ENCODE assay signal across 8 cellular contexts in genomic region chr10:103350522-103351260, GRCh38. TPM values are rescaled to one million over a fixed set of nuclear protein-coding genes. Genes with fewer than 3 reads are reported as not detected.
DNase-seq lines count a peak whose midpoint lies in the region; ATAC-seq and TF ChIP-seq lines count a peak whose summit lies in the region.

A gene with protein sequence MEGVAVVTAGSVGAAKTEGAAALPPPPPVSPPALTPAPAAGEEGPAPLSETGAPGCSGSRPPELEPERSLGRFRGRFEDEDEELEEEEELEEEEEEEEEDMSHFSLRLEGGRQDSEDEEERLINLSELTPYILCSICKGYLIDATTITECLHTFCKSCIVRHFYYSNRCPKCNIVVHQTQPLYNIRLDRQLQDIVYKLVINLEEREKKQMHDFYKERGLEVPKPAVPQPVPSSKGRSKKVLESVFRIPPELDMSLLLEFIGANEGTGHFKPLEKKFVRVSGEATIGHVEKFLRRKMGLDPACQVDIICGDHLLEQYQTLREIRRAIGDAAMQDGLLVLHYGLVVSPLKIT (minus strand): TSS chr10:103351140. CDS start chr10:103351066, 74 bp downstream.

- H3K36me3 Mint-ChIP-seq in activated T-helper 17 cell treated with anti-CD3 and anti-CD28 coated beads, Interleukin-2, amount 50 U/mL, for 72 hours (ENCODE audit: low read depth) = peaks cover 39% of the 10 kb centered on the region
- peaks cover 0 to 17% (median 2%) of the 10 kb centered on the region in 3 donors for H3K36me3 Mint-ChIP-seq in naive thymus-derived CD8-positive, alpha-beta T cell
- peaks cover 0 to 1% of the 10 kb centered on the region in 2 donors for H3K36me3 Mint-ChIP-seq in stimulated activated naive B cell treated with anti-CD40 and anti-IgM and Interleukin-4, amounts not matched to agents 10 μg/mL and 1 μg/mL and 100 μg/mL, for 72 hours

- peak within 1 kb of the TSS; percentile 95 for H3K27ac ChIP-seq in IMR-90 (ENCODE audit: insufficient read depth, low read length)

- in situ Hi-C loops in IMR-90 (cut with MboI; ENCODE audit: low sequenced_read_pairs) = no loop called here

- CTCF ChIA-PET in IMR-90 (lab: Yijun Ruan, JAX) = no interaction called here

- peak within 1 kb of the TSS; percentile 89 to 90 for H4K8ac ChIP-seq in IMR-90 (ENCODE audit: low read depth in 2 of 2, low read length in 2 of 2)

- peak within 1 kb of the TSS; percentile 90 for H3K27ac Mint-ChIP-seq in activated T-helper 17 cell treated with anti-CD3 and anti-CD28 coated beads, Interleukin-2, amount 50 U/mL, for 72 hours
- H3K27ac Mint-ChIP-seq in naive thymus-derived CD8-positive, alpha-beta T cell = peak within 1 kb of the TSS; percentile 37 to 94 (median 88)
- H3K27ac Mint-ChIP-seq in stimulated activated naive B cell treated with anti-CD40 and anti-IgM and Interleukin-4, amounts not matched to agents 10 μg/mL and 1 μg/mL and 100 μg/mL, for 72 hours = peak within 1 kb of the TSS; percentile 96

- no peak for TF ChIP-seq RAD21 in IMR-90 (IDR thresholded peaks at IDR 0.05; ENCODE audit: low read length)

- H3K4me2 ChIP-seq in IMR-90 (ENCODE audit: low read depth, low read length) = peak within 1 kb of the TSS; percentile 90

- no peaks in the 10 kb centered on the region for H3K9me3 ChIP-seq in IMR-90 (ENCODE audit: control insufficient read depth, insufficient read depth, low read length)

- intact Hi-C loops in IMR-90 (cut with micrococcal nuclease) = loop anchor here (1.0 kb wide), 1 partner anchor 46 kb away; the partner anchor contains the start of genes ATP5MK and PDCD11

- DNase-seq in DMS114 treated with DMSO at 0.1 percent for 48 hours (lab: John Stamatoyannopoulos, UW; ENCODE audit: unreplicated experiment) (peak; percentile 81), IMR-90 (peak; percentile 64), RKO (ENCODE audit: low spot score) (peak; percentile 86), fibroblast of mammary gland (ENCODE audit: low read depth) (peak; percentile 63)
- peak; percentile 41 to 83 (median 67) for DNase-seq in naive thymus-derived CD8-positive, alpha-beta T cell
- peak; percentile 76 for DNase-seq in stimulated activated naive B cell treated with anti-CD40 and anti-IgM and Interleukin-4, amounts not matched to agents 10 μg/mL and 1 μg/mL and 100 μg/mL, for 72 hours

- no peaks in the 10 kb centered on the region for H4K20me1 ChIP-seq in IMR-90 (ENCODE audit: insufficient read depth, low read length)

- peak within 1 kb of the TSS; percentile 83 for H3K4me3 Mint-ChIP-seq in activated T-helper 17 cell treated with anti-CD3 and anti-CD28 coated beads, Interleukin-2, amount 50 U/mL, for 72 hours
- H3K4me3 Mint-ChIP-seq in naive thymus-derived CD8-positive, alpha-beta T cell = peak within 1 kb of the TSS; percentile 81 to 96 (median 90)
- peak within 1 kb of the TSS; percentile 97 to 100 for H3K4me3 Mint-ChIP-seq in stimulated activated naive B cell treated with anti-CD40 and anti-IgM and Interleukin-4, amounts not matched to agents 10 μg/mL and 1 μg/mL and 100 μg/mL, for 72 hours

- peak within 1 kb of the TSS; percentile 92 for H3K9ac ChIP-seq in IMR-90 (ENCODE audit: low read depth, low read length)

- no peaks in the 10 kb centered on the region for H3K27me3 Mint-ChIP-seq in activated T-helper 17 cell treated with anti-CD3 and anti-CD28 coated beads, Interleukin-2, amount 50 U/mL, for 72 hours
- H3K27me3 Mint-ChIP-seq in naive thymus-derived CD8-positive, alpha-beta T cell = peaks cover 0 to 1% (median 0%) of the 10 kb centered on the region in 5 donors
- no peaks in the 10 kb centered on the region for H3K27me3 Mint-ChIP-seq in stimulated activated naive B cell treated with anti-CD40 and anti-IgM and Interleukin-4, amounts not matched to agents 10 μg/mL and 1 μg/mL and 100 μg/mL, for 72 hours

- no peak for TF ChIP-seq POLR2A in IMR-90 (IDR thresholded peaks at IDR 0.05; ENCODE audit: low read depth, low read length)

- WGBS in IMR-90 (ENCODE audit: extremely low coverage in 2 of 2, insufficient read length in 1 of 2), 2 experiments = 1% methylated on average over 36 of the region's 82 CpGs; no CpG with 5 or more reads in 1 of the 2 experiments

- H3K4me1 Mint-ChIP-seq in activated T-helper 17 cell treated with anti-CD3 and anti-CD28 coated beads, Interleukin-2, amount 50 U/mL, for 72 hours = no peaks in the 10 kb centered on the region
- peaks cover 3 to 14% (median 9%) of the 10 kb centered on the region in 4 donors for H3K4me1 Mint-ChIP-seq in naive thymus-derived CD8-positive, alpha-beta T cell
- H3K4me1 Mint-ChIP-seq in stimulated activated naive B cell treated with anti-CD40 and anti-IgM and Interleukin-4, amounts not matched to agents 10 μg/mL and 1 μg/mL and 100 μg/mL, for 72 hours = peaks cover 3 to 11% of the 10 kb centered on the region in 2 donors

- H3K9me3 Mint-ChIP-seq in activated T-helper 17 cell treated with anti-CD3 and anti-CD28 coated beads, Interleukin-2, amount 50 U/mL, for 72 hours = no peaks in the 10 kb centered on the region
- H3K9me3 Mint-ChIP-seq in naive thymus-derived CD8-positive, alpha-beta T cell = no peaks in the 10 kb centered on the region
- H3K9me3 Mint-ChIP-seq in stimulated activated naive B cell treated with anti-CD40 and anti-IgM and Interleukin-4, amounts not matched to agents 10 μg/mL and 1 μg/mL and 100 μg/mL, for 72 hours = peaks cover 0 to 1% of the 10 kb centered on the region in 2 donors

- H4K5ac ChIP-seq in IMR-90 (ENCODE audit: low read depth, low read length) = peak within 1 kb of the TSS; percentile 92

- H3K14ac ChIP-seq in IMR-90 (replicated peaks; ENCODE audit: low read depth, low read length) = peak within 1 kb of the TSS; percentile 79

- H3K36me3 ChIP-seq in IMR-90 (ENCODE audit: control insufficient read depth, insufficient read depth, low read length) = peaks cover 8% of the 10 kb centered on the region

- peak within 1 kb of the TSS; percentile 94 for H2AFZ ChIP-seq in IMR-90 (replicated peaks; ENCODE audit: low read length, poor library complexity)

- H2BK20ac ChIP-seq in IMR-90 (ENCODE audit: low read depth, low read length) = no peak within 1 kb of the TSS; the same call in 1 of the 2 replicates

- no TSS peak for BruUV-seq in IMR-90 (replicated peaks; lab: Mats Ljungman, UMichigan)

- peak within 1 kb of the TSS; percentile 64 for H2BK120ac ChIP-seq in IMR-90 (ENCODE audit: low read depth, low read length)

- peak within 1 kb of the TSS; percentile 55 for H3K18ac ChIP-seq in IMR-90 (ENCODE audit: low read depth, low read length)

- H2AK5ac ChIP-seq in IMR-90 (ENCODE audit: low read depth, low read length) = no peak within 1 kb of the TSS

- H3K79me1 ChIP-seq in IMR-90 (ENCODE audit: low read depth in 1 of 2, low read length in 2 of 2) = peaks cover 12 to 23% of the 10 kb centered on the region in 2 experiments; a peak in 3 of 4 replicates

- H2BK5ac ChIP-seq in IMR-90 (ENCODE audit: low read depth, low read length, poor library complexity, severe bottlenecking) = peak within 1 kb of the TSS; percentile 72

- no peaks in the 10 kb centered on the region for H3K27me3 ChIP-seq in IMR-90 (ENCODE audit: control insufficient read depth, insufficient read depth, low read length)

- dilution Hi-C loops in IMR-90 (cut with HindIII; ENCODE audit: low sequenced_read_pairs, unreplicated experiment) = no loop called here

- POLR2A ChIA-PET in IMR-90 (lab: Charles Lee; ENCODE audit: unreplicated experiment) = interaction anchor here (0.6 kb wide), 1 partner anchor 168 kb away, joined by 6 read pairs; no protein-coding TSS in a partner anchor
- POLR2A ChIA-PET in naive thymus-derived CD8-positive, alpha-beta T cell (lab: Charles Lee) = interaction anchor here (0.8 to 2.6 kb wide), 5 partner anchors 17 to 1742 kb away, joined by 3 to 10 read pairs (median 8); partner anchors contain the start of genes ATP5MK, PDCD11 and TAF5

- H3K9me1 ChIP-seq in IMR-90 (ENCODE audit: insufficient read depth, low read length) = no peaks in the 10 kb centered on the region

- peak within 1 kb of the TSS; percentile 91 for H3K4ac ChIP-seq in IMR-90 (ENCODE audit: low read depth, low read length)

- H2BK15ac ChIP-seq in IMR-90 (ENCODE audit: low read depth, low read length) = no peak within 1 kb of the TSS

- ATAC-seq in GM21447 (IDR thresholded peaks at IDR 0.05; ENCODE audit: unreplicated experiment) (peak; percentile 82), IMR-90 (ENCODE audit: low read depth) (peak; percentile 98)
- ATAC-seq in activated T-helper 17 cell treated with anti-CD3 and anti-CD28 coated beads, Interleukin-2, amount 50 U/mL, for 72 hours (replicated peaks) = peak; percentile 88
- ATAC-seq in naive thymus-derived CD8-positive, alpha-beta T cell = peak; percentile 86 to 89
- ATAC-seq in stimulated activated naive B cell treated with anti-CD40 and anti-IgM and Interleukin-4, amounts not matched to agents 10 μg/mL and 1 μg/mL and 100 μg/mL, for 72 hours (replicated peaks) = peak; percentile 87 to 89

- peak within 1 kb of the TSS; percentile 49 for H4K91ac ChIP-seq in IMR-90 (ENCODE audit: insufficient read depth, low read depth, low read length)

- H3K56ac ChIP-seq in IMR-90 (ENCODE audit: extremely low read depth, insufficient read depth, low read length) = peak within 1 kb of the TSS; percentile 76

- no peak for TF ChIP-seq CTCF in IMR-90 (conservative IDR thresholded peaks at IDR 0.05; ENCODE audit: low read depth, low read length)
- no peak for TF ChIP-seq CTCF in fibroblast of mammary gland (conservative IDR thresholded peaks at IDR 0.05; ENCODE audit: control insufficient read depth, insufficient read depth, low read depth, low read length)

- peak within 1 kb of the TSS; percentile 90 for H2AK9ac ChIP-seq in IMR-90 (replicated peaks; ENCODE audit: low read depth, low read length, poor library complexity)

- peak within 1 kb of the TSS; percentile 89 for H3K23ac ChIP-seq in IMR-90 (ENCODE audit: low read depth, low read length)

- H3K4me1 ChIP-seq in IMR-90 (ENCODE audit: control insufficient read depth, insufficient read depth, low read length) = no peaks in the 10 kb centered on the region

- H3K4me3 ChIP-seq in IMR-90 (ENCODE audit: insufficient read depth, low read depth, low read length) (peak within 1 kb of the TSS; percentile 98), fibroblast of mammary gland (ENCODE audit: control insufficient read depth, low read depth, low read length) (peak within 1 kb of the TSS; percentile 69)

TF ChIP-seq in IMR-90, 13 proteins besides CTCF, POLR2A, EP300 and RAD21 (continues in another document):
- TF ChIP-seq RFX5 (IDR thresholded peaks at IDR 0.05; ENCODE audit: low read depth, low read length) (no peak), MXI1 (IDR thresholded peaks at IDR 0.05; ENCODE audit: borderline replicate concordance, low read depth, low read length) (peak; percentile 30; the same call in 1 of the 2 replicates), RCOR1 (IDR thresholded peaks at IDR 0.05; ENCODE audit: insufficient replicate concordance, low read length) (no peak), NFE2L2 (IDR thresholded peaks at IDR 0.05; ENCODE audit: low read depth, low read length) (no peak)

RNA-seq across cellular contexts. Expression of the gene that starts here (rescaled TPM):
- total RNA-seq in IMR-90 (2012; rRNA removed) = 6.5 and 10.0 TPM in 2 replicates
- 4.0 and 4.9 TPM in 2 replicates for polyA plus RNA-seq in IMR-90 (2012; rRNA removed)
- 1.4 and 4.2 TPM in 2 replicates for polyA plus RNA-seq in IMR-90 (2012; cell fraction: cytosol; rRNA removed)
- polyA plus RNA-seq in IMR-90 (2012; cell fraction: nucleus; rRNA removed; ENCODE audit: low replicate concordance) = 0.74 and 2.8 TPM in 2 replicates
- total RNA-seq in activated T-helper 17 cell treated with anti-CD3 and anti-CD28 coated beads, Interleukin-2, amount 50 U/mL, for 72 hours = 10 to 100 TPM; 11.3 to 14.2 TPM
- total RNA-seq in naive thymus-derived CD8-positive, alpha-beta T cell = 1 to 10 TPM; 7.9 to 8.1 TPM
- 1 to 10 TPM; 4.4 to 7.2 (median 5.3) TPM for polyA plus RNA-seq in naive thymus-derived CD8-positive, alpha-beta T cell

Comparison
In these comparisons a context has a peak if more than half of its experiments do, and no peak if none do; other contexts are left out.
1. Peak in every context shown above with its lines: DNase-seq, ATAC-seq, H3K4me3 ChIP-seq and H3K27ac ChIP-seq.